In genomic region chr6:15825332-15825930, GRCh38 we compare ENCODE assay signal across 29 cellular contexts.
"Had no signal": no experiment of that assay in that cellular context is flagged by ENCODE, and none has a peak within 500 bp of the region (broad histone marks: within the 10 kb centered on the region; RNA-seq: fewer than 3 reads in every experiment).

No MANE protein-coding gene starts in this region.

- H3K27me3 ChIP-seq: neural progenitor cell, ovary, right lobe of liver, sigmoid colon, stomach, thyroid gland, tibial nerve, upper lobe of left lung, vagina had no signal

- H3K4me1 Mint-ChIP-seq: stimulated activated effector memory CD8-positive, alpha-beta T cell treated with anti-CD3 and anti-CD28 coated beads, Interleukin-12 subunit alpha, Interleukin-12 subunit beta, amount 100 ng/mL, for 72 hours had no signal

- H3K9ac ChIP-seq: neural progenitor cell, parathyroid adenoma had no signal

- FAIRE-seq: small intestine, urothelium cell line had no signal

- H3K27ac Mint-ChIP-seq: natural killer cell treated with Interleukin-12 subunit alpha and Interleukin-12 subunit beta and Interleukin-15 and Interleukin-18, amount 100 ng/mL, for 72 hours; nephron progenitor cell; progenitor cell of endocrine pancreas; stimulated activated effector memory CD8-positive, alpha-beta T cell treated with anti-CD3 and anti-CD28 coated beads, Interleukin-12 subunit alpha, Interleukin-12 subunit beta, amount 100 ng/mL, for 72 hours; stimulated activated naive B cell treated with anti-CD40 and anti-IgM and Interleukin-4, amounts not matched to agents 10 μg/mL and 1 μg/mL and 100 μg/mL, for 72 hours; stimulated activated naive CD8-positive, alpha-beta T cell treated with anti-CD3 and anti-CD28 coated beads, Interleukin-15, Interleukin-2, amounts not matched to agents 100 ng/mL and 50 ng/mL, for 24 hours had no signal

- H3K4me1 ChIP-seq: neural progenitor cell, parathyroid adenoma, psoas muscle, sigmoid colon, stomach, thyroid gland, tibial nerve, upper lobe of left lung, vagina had no signal

- DNase-seq: nephron progenitor cell; occipital lobe; ovary; posterior cingulate gyrus; psoas muscle; right cardiac atrium; right lobe of liver; sigmoid colon; small intestine; stimulated activated CD4-positive, alpha-beta T cell treated with anti-CD3 and anti-CD28 coated beads, Interleukin-15, amount 100 ng/mL, for 24 hours; stimulated activated CD4-positive, alpha-beta T cell treated with anti-CD3 and anti-CD28 coated beads, Interleukin-2, amount 100 ng/mL, for 24 hours; stimulated activated CD4-positive, alpha-beta T cell treated with anti-CD3 and anti-CD28 coated beads, Interleukin-2, amount 100 ng/mL, for 48 hours; stimulated activated CD4-positive, alpha-beta T cell treated with anti-CD3 and anti-CD28 coated beads, Interleukin-4, amount 100 ng/mL, for 24 hours; stimulated activated naive B cell treated with anti-CD40 and anti-IgM and Interleukin-4, amounts not matched to agents 10 μg/mL and 1 μg/mL and 100 μg/mL, for 72 hours; stimulated activated naive CD4-positive, alpha-beta T cell treated with Interleukin-2 at 50 U/mL for 16 hours; stomach; thyroid gland; trophoblast cell; upper lobe of left lung had no signal

- ATAC-seq: natural killer cell treated with Interleukin-12 subunit alpha and Interleukin-12 subunit beta and Interleukin-15 and Interleukin-18, amount 100 ng/mL, for 72 hours; psoas muscle; right cardiac atrium; right lobe of liver; stimulated activated effector memory CD8-positive, alpha-beta T cell treated with anti-CD3 and anti-CD28 coated beads, Interleukin-12 subunit alpha, Interleukin-12 subunit beta, amount 100 ng/mL, for 72 hours; stimulated activated naive B cell treated with anti-CD40 and anti-IgM and Interleukin-4, amounts not matched to agents 10 μg/mL and 1 μg/mL and 100 μg/mL, for 72 hours had no signal

- H3K27ac ChIP-seq: neural progenitor cell, ovary, parathyroid adenoma, psoas muscle, right lobe of liver, sigmoid colon, stomach, thoracic aorta, thyroid gland, tibial nerve, upper lobe of left lung, vagina had no signal

- H3K9me3 Mint-ChIP-seq: natural killer cell treated with Interleukin-12 subunit alpha and Interleukin-12 subunit beta and Interleukin-15 and Interleukin-18, amount 100 ng/mL, for 72 hours; nephron progenitor cell; stimulated activated effector memory CD8-positive, alpha-beta T cell treated with anti-CD3 and anti-CD28 coated beads, Interleukin-12 subunit alpha, Interleukin-12 subunit beta, amount 100 ng/mL, for 72 hours; stimulated activated naive B cell treated with anti-CD40 and anti-IgM and Interleukin-4, amounts not matched to agents 10 μg/mL and 1 μg/mL and 100 μg/mL, for 72 hours; stimulated activated naive CD8-positive, alpha-beta T cell treated with anti-CD3 and anti-CD28 coated beads, Interleukin-15, Interleukin-2, amounts not matched to agents 100 ng/mL and 50 ng/mL, for 24 hours had no signal

- H3K4me3 ChIP-seq: neural progenitor cell, ovary, psoas muscle, right lobe of liver, sigmoid colon, stomach, thoracic aorta, thyroid gland, tibial nerve, upper lobe of left lung, vagina had no signal

- H3K36me3 Mint-ChIP-seq: natural killer cell treated with Interleukin-12 subunit alpha and Interleukin-12 subunit beta and Interleukin-15 and Interleukin-18, amount 100 ng/mL, for 72 hours; neural progenitor cell; stimulated activated effector memory CD8-positive, alpha-beta T cell treated with anti-CD3 and anti-CD28 coated beads, Interleukin-12 subunit alpha, Interleukin-12 subunit beta, amount 100 ng/mL, for 72 hours; stimulated activated naive B cell treated with anti-CD40 and anti-IgM and Interleukin-4, amounts not matched to agents 10 μg/mL and 1 μg/mL and 100 μg/mL, for 72 hours had no signal

- H3K4me3 Mint-ChIP-seq: natural killer cell treated with Interleukin-12 subunit alpha and Interleukin-12 subunit beta and Interleukin-15 and Interleukin-18, amount 100 ng/mL, for 72 hours; nephron progenitor cell; neural progenitor cell; stimulated activated effector memory CD8-positive, alpha-beta T cell treated with anti-CD3 and anti-CD28 coated beads, Interleukin-12 subunit alpha, Interleukin-12 subunit beta, amount 100 ng/mL, for 72 hours; stimulated activated naive B cell treated with anti-CD40 and anti-IgM and Interleukin-4, amounts not matched to agents 10 μg/mL and 1 μg/mL and 100 μg/mL, for 72 hours; stimulated activated naive CD8-positive, alpha-beta T cell treated with anti-CD3 and anti-CD28 coated beads, Interleukin-15, Interleukin-2, amounts not matched to agents 100 ng/mL and 50 ng/mL, for 24 hours had no signal

- H2AFZ ChIP-seq: neural progenitor cell, parathyroid adenoma had no signal

- H3K4me2 ChIP-seq: neural progenitor cell had no signal

- H3K36me3 ChIP-seq: neural progenitor cell, ovary, right lobe of liver, sigmoid colon, stomach, thoracic aorta, thyroid gland, tibial nerve, upper lobe of left lung, vagina had no signal

- H3K9me3 ChIP-seq: ovary, psoas muscle, right lobe of liver, sigmoid colon, stomach, thoracic aorta, thyroid gland, tibial nerve, upper lobe of left lung, vagina had no signal

- H3K79me2 ChIP-seq: parathyroid adenoma had no signal
